In genomic region chr13:93289842-93290241, GRCh38 we compare ENCODE assay signal across 21 cellular contexts.
"Had no signal": no experiment of that assay in that cellular context is flagged by ENCODE, and none has a peak within 500 bp of the region (broad histone marks: within the 10 kb centered on the region; RNA-seq: fewer than 3 reads in every experiment).

No MANE protein-coding gene starts in this region.

- ATAC-seq: left lung; natural killer cell treated with Interleukin-12 subunit alpha and Interleukin-12 subunit beta and Interleukin-15 and Interleukin-18, amount 100 ng/mL, for 72 hours had no signal

- H3K4me1 ChIP-seq: colonic mucosa, left lung, tibial artery had no signal

- H3K36me3 ChIP-seq: brain microvascular endothelial cell, colonic mucosa, left lung, tibial artery had no signal

- H3K4me3 ChIP-seq: colonic mucosa, left lung, tibial artery had no signal

- DNase-seq: activated CD4-positive, alpha-beta memory T cell treated with anti-CD3 and anti-CD28 coated beads, Interleukin-2, amount 10 ng/mL, durations not matched to agents 7 days and 5 days; activated CD4-positive, alpha-beta T cell treated with anti-CD3 and anti-CD28 coated beads for 36 hours; activated naive CD4-positive, alpha-beta T cell treated with anti-CD3 and anti-CD28 coated beads for 36 hours; activated T-cell treated with anti-CD3 and anti-CD28 coated beads, Interleukin-2, amount 50 U/mL, for 4 hours; aorta; brain microvascular endothelial cell; central memory CD4-positive, alpha-beta T cell; colonic mucosa; endodermal cell; erythroblast; hypothalamus; islet precursor cell; left lung; posterior cingulate gyrus; retina; stimulated activated CD4-positive, alpha-beta T cell treated with anti-CD3 and anti-CD28 coated beads, Interleukin-12 subunit alpha, Interleukin-12 subunit beta, amount 100 ng/mL, for 4 hours; stimulated activated CD4-positive, alpha-beta T cell treated with anti-CD3 and anti-CD28 coated beads, Interleukin-2, amount 100 ng/mL, for 24 hours; stimulated activated naive CD8-positive, alpha-beta T cell treated with anti-CD3 and anti-CD28 coated beads, Interleukin-15, Interleukin-2, amounts not matched to agents 100 U/mL and 50 U/mL, for 24 hours; substantia nigra; tibial artery had no signal

- H3K9me3 ChIP-seq: colonic mucosa, left lung, tibial artery had no signal

- H3K27me3 ChIP-seq: brain microvascular endothelial cell, colonic mucosa, left lung, tibial artery had no signal

- H3K27ac ChIP-seq: brain microvascular endothelial cell, colonic mucosa, left lung, tibial artery had no signal
